In the genomic region with DNA sequence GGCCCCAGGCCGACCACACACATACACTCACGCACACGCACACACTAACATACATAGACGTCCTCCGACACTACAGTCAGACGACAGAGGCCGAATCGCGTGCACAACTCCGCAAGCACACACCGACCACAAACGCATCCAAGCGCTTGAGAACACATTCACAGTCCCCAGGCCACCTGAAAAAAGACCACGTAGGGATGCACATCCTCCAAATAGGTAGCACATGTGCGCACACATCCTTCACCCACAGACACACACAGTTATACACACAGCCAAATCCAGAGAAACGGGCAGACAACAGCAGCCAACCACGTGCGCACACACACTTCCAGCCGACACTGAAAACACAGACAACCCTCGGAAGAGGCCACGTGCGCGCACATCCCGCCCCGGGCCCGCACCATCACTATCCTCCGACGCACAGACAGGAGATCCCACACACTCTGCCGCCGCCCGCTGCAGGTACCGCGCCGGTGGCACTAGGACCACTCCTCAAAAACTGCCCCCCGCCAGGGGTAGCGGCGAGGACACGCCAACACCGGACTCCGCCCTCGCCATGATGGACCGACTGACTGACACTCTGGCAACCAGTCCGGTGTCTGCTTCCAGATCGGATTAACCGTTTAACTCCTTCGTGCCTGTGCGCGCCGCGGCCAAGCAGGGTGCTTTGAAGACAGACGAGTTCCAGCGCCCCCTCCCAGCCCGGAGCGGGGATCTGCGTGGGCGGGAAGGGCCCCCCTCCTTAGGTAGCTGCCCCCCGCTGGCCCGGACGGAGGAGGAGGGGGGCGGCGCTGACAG, we compare ENCODE assay signal across 8 cellular contexts. TPM values are rescaled to one million over a fixed set of nuclear protein-coding genes. Genes with fewer than 3 reads are reported as not detected.
A peak's percentile ranks its signal among the peaks of the same experiment; 100 is the strongest.
DNase-seq lines count a peak whose midpoint lies in the region; ATAC-seq and TF ChIP-seq lines count a peak whose summit lies in the region.

No MANE protein-coding gene starts in this region.

- H3K27me3 Mint-ChIP-seq in IgD-negative memory B cell (peaks cover 49% of the 10 kb centered on the region), natural killer cell (ENCODE audit: low read depth in 2 of 2) (peaks cover 21 to 34% of the 10 kb centered on the region in 2 donors)

- DNase-seq in DMS53 treated with DMSO at 0.1 percent for 48 hours (lab: John Stamatoyannopoulos, UW; ENCODE audit: unreplicated experiment) (peak; percentile 25), natural killer cell (no peak), NCI-H128 (lab: John Stamatoyannopoulos, UW; ENCODE audit: unreplicated experiment) (no peak)
- DNase-seq in central memory CD4-positive, alpha-beta T cell = peak; percentile 58

- H3K27ac Mint-ChIP-seq in IgD-negative memory B cell = peak overlapping the region; percentile 88 to 97 (median 96)
- peak overlapping the region; percentile 71 to 95 for H3K27ac Mint-ChIP-seq in natural killer cell

- peak; percentile 7; the same call in 1 of the 3 replicates for ATAC-seq in SK-N-SH treated with all-trans-retinoic acid at 6 μM for 48 hours
- peak in 2 of 3 donors; percentile 1 to 5 for ATAC-seq in natural killer cell
- no peak for ATAC-seq in HG03342 (IDR thresholded peaks at IDR 0.05; ENCODE audit: unreplicated experiment)
- ATAC-seq in HG03354 (IDR thresholded peaks at IDR 0.05; ENCODE audit: poor library complexity, severe bottlenecking, unreplicated experiment) = no peak

- H3K4me3 Mint-ChIP-seq in IgD-negative memory B cell (peak overlapping the region; percentile 51 to 91 (median 85)), natural killer cell (peak overlapping the region; percentile 77)

- H3K9me3 Mint-ChIP-seq in IgD-negative memory B cell = peaks cover 0 to 5% (median 0%) of the 10 kb centered on the region in 3 donors
- H3K9me3 Mint-ChIP-seq in natural killer cell = no peaks in the 10 kb centered on the region

- H3K4me1 Mint-ChIP-seq in IgD-negative memory B cell = peaks cover 13 to 38% (median 30%) of the 10 kb centered on the region in 3 donors
- peaks cover 45 to 71% of the 10 kb centered on the region in 2 donors for H3K4me1 Mint-ChIP-seq in natural killer cell

- no peak for TF ChIP-seq CTCF in natural killer cell (IDR thresholded peaks at IDR 0.05)

- H3K36me3 Mint-ChIP-seq in IgD-negative memory B cell (peaks cover 3% of the 10 kb centered on the region), natural killer cell (no peaks in the 10 kb centered on the region)

- intact Hi-C loops in natural killer cell (cut with micrococcal nuclease) = loop anchor here (5.0 kb wide), 1 partner anchor 232 kb away; the partner anchor contains the start of gene ILF3

TF ChIP-seq in SK-N-SH treated with all-trans-retinoic acid at 6 μM for 48 hours, 23 proteins besides CTCF, POLR2A, EP300 and RAD21:
- TF ChIP-seq GLIS3 (CRISPR knock-in tag; IDR thresholded peaks at IDR 0.05) (no peak), CREB5 (CRISPR knock-in tag; IDR thresholded peaks at IDR 0.05; ENCODE audit: low read depth) (no peak), ZNF70 (CRISPR knock-in tag; IDR thresholded peaks at IDR 0.05) (no peak), ISL1 (CRISPR knock-in tag; IDR thresholded peaks at IDR 0.05) (no peak), BACH2 (CRISPR knock-in tag; IDR thresholded peaks at IDR 0.05; ENCODE audit: borderline replicate concordance) (no peak)
TF ChIP-seq in SK-N-SH treated with all-trans-retinoic acid at 6 μM for 48 hours: peak in this region for 0.

RNA-seq across cellular contexts. Expression of gene PDE4A, which starts 0.5 kb away (rescaled TPM):
- 2.9 TPM for polyA plus RNA-seq in IgD-negative memory B cell
- total RNA-seq in natural killer cell = 10 to 100 TPM; 34.2 to 46.2 (median 44.9) TPM

RNA-seq across cellular contexts. Expression of gene CDC37, which starts 16.5 kb away (rescaled TPM):
- 78.8 TPM for polyA plus RNA-seq in IgD-negative memory B cell
- total RNA-seq in natural killer cell = 100 to 1,000 TPM; 211 to 242 (median 223) TPM

RNA-seq across cellular contexts. Expression of gene TYK2, which starts 39.5 kb away (rescaled TPM):
- 69.0 TPM for polyA plus RNA-seq in IgD-negative memory B cell
- 100 to 1,000 TPM; 401 to 469 (median 454) TPM for total RNA-seq in natural killer cell

Comparison
In these comparisons a context has a peak if more than half of its experiments do, and no peak if none do; other contexts are left out.
1. DNase-seq: peak in DMS53 treated with DMSO at 0.1 percent for 48 hours (single experiment) and central memory CD4-positive, alpha-beta T cell (single experiment); none in natural killer cell (single experiment) and NCI-H128 (single experiment).
2. ATAC-seq: peak in SK-N-SH treated with all-trans-retinoic acid at 6 μM for 48 hours (single experiment) and natural killer cell (2 of 3); none in HG03342 (single experiment) and HG03354 (single experiment).